Comparison of ENCODE assay signal across 28 cellular contexts in genomic region chr4:141909541-141909940, GRCh38.
"Had no signal": no experiment of that assay in that cellular context is flagged by ENCODE, and none has a peak within 500 bp of the region (broad histone marks: within the 10 kb centered on the region; RNA-seq: fewer than 3 reads in every experiment).

No MANE protein-coding gene starts in this region.

- H3K36me3 ChIP-seq: esophagus squamous epithelium, gastroesophageal sphincter, heart left ventricle, left lung, neutrophil, right lobe of liver, suprapubic skin, transverse colon, upper lobe of right lung, vagina had no signal

- H3K79me2 ChIP-seq: hepatocyte, parathyroid adenoma had no signal

- H3K27ac ChIP-seq: esophagus squamous epithelium, foreskin keratinocyte, gastroesophageal sphincter, heart left ventricle, hepatocyte, left lung, neutrophil, parathyroid adenoma, right lobe of liver, suprapubic skin, transverse colon, upper lobe of right lung, vagina had no signal

- H3K4me1 ChIP-seq: esophagus squamous epithelium, foreskin keratinocyte, gastroesophageal sphincter, heart left ventricle, left lung, parathyroid adenoma, right lobe of liver, suprapubic skin, transverse colon, upper lobe of right lung, vagina had no signal

- FAIRE-seq: colon, islet of Langerhans, small intestine had no signal

- H3K9ac ChIP-seq: parathyroid adenoma had no signal

- DNase-seq: dermis blood vessel endothelial cell; effector memory CD4-positive, alpha-beta T cell; erythroblast; esophagus squamous epithelium; foreskin keratinocyte; heart left ventricle; left cardiac atrium; left lung; mesenchymal stem cell; mucosa of descending colon; naive B cell; right lobe of liver; small intestine; stimulated activated CD4-positive, alpha-beta T cell treated with anti-CD3 and anti-CD28 coated beads, Interleukin-15, amount 100 ng/mL, for 24 hours; stimulated activated CD4-positive, alpha-beta T cell treated with anti-CD3 and anti-CD28 coated beads, Interleukin-2, amount 100 ng/mL, for 48 hours; stimulated activated naive B cell treated with anti-CD40 and anti-IgM and Interleukin-4, amounts not matched to agents 10 μg/mL and 1 μg/mL and 100 μg/mL, for 72 hours; stimulated activated naive CD8-positive, alpha-beta T cell treated with anti-CD3 and anti-CD28 coated beads, Interleukin-15, amount 100 ng/mL, for 72 hours; transverse colon; upper lobe of right lung had no signal

- H3K9me3 ChIP-seq: esophagus squamous epithelium, gastroesophageal sphincter, heart left ventricle, left lung, mucosa of descending colon, neutrophil, right lobe of liver, suprapubic skin, transverse colon, upper lobe of right lung, vagina had no signal

- H3K27me3 ChIP-seq: esophagus squamous epithelium, foreskin keratinocyte, gastroesophageal sphincter, heart left ventricle, hepatocyte, left lung, neutrophil, right lobe of liver, suprapubic skin, transverse colon, upper lobe of right lung, vagina had no signal

- ATAC-seq: foreskin keratinocyte; gastroesophageal sphincter; heart left ventricle; left cardiac atrium; left lung; mucosa of descending colon; natural killer cell treated with Interleukin-12 subunit alpha and Interleukin-12 subunit beta and Interleukin-15 and Interleukin-18, amount 100 ng/mL, for 72 hours; right lobe of liver; stimulated activated naive B cell treated with anti-CD40 and anti-IgM and Interleukin-4, amounts not matched to agents 10 μg/mL and 1 μg/mL and 100 μg/mL, for 72 hours; stimulated activated naive CD8-positive, alpha-beta T cell treated with anti-CD3 and anti-CD28 coated beads, Interleukin-15, amount 100 ng/mL, for 72 hours; upper lobe of right lung had no signal

- H3K4me3 ChIP-seq: esophagus squamous epithelium, gastroesophageal sphincter, heart left ventricle, hepatocyte, left lung, mucosa of descending colon, right lobe of liver, suprapubic skin, transverse colon, upper lobe of right lung, vagina had no signal

- H2AFZ ChIP-seq: hepatocyte, parathyroid adenoma had no signal

- H3K4me2 ChIP-seq: hepatocyte had no signal
